In genomic region chr13:48750588-48751383, GRCh38 we compare ENCODE assay signal across 10 cellular contexts.
DNase-seq lines count a peak whose midpoint lies in the region; ATAC-seq, FAIRE-seq and TF ChIP-seq lines count a peak whose summit lies in the region.
"Had no signal": no experiment of that assay in that cellular context is flagged by ENCODE, and none has a peak within 500 bp of the region (broad histone marks: within the 10 kb centered on the region; RNA-seq: fewer than 3 reads in every experiment).

No MANE protein-coding gene starts in this region.

- H3K27ac ChIP-seq in A549 (peak overlapping the region; percentile 47 to 76; a peak in 4 of 6 replicates), adrenal gland (peak overlapping the region; percentile 35 to 84 (median 82))

- no peak overlapping the region for H3K4me3 ChIP-seq in A549
- no peak overlapping the region for H3K4me3 ChIP-seq in adrenal gland

- H3K27me3 ChIP-seq in adrenal gland, result no peaks in the 10 kb centered on the region

- no peaks in the 10 kb centered on the region for H3K36me3 ChIP-seq in adrenal gland (replicated peaks in 1 of 2)

- TF ChIP-seq RAD21 in A549 (conservative IDR thresholded peaks at IDR 0.05 in 1 of 2, IDR thresholded peaks at IDR 0.05 in 1 of 2), result no peak

- CTCF ChIA-PET in A549 (lab: Yijun Ruan, JAX), result interaction anchor here (0.8 to 2.7 kb wide), 8 partner anchors 9 to 155 kb away, joined by 3 to 20 read pairs (median 4); no protein-coding TSS in a partner anchor

- TF ChIP-seq POLR2A in A549 (IDR thresholded peaks at IDR 0.05; ENCODE audit: low read length), result no peak
- TF ChIP-seq POLR2A in adrenal gland (IDR thresholded peaks at IDR 0.05), result no peak

- TF ChIP-seq CTCF in A549 (IDR thresholded peaks at IDR 0.05) (no peak), adrenal gland (IDR thresholded peaks at IDR 0.05) (peak in 4 of 6 experiments; percentile 19 to 54 (median 40))

- no peak for DNase-seq in A549 (ENCODE audit: low read depth in 1 of 2, low spot score in 1 of 2)
- peak; percentile 62 to 88 (median 80) for DNase-seq in adrenal gland
- peak; percentile 70 for DNase-seq in Right ventricle myocardium superior
- peak; percentile 9 for DNase-seq in pons (ENCODE audit: low spot score)
- DNase-seq in cerebellum (ENCODE audit: low spot score), result no peak
- no peak for DNase-seq in OCI-M2 (lab: John Stamatoyannopoulos, UW; ENCODE audit: unreplicated experiment)
- DNase-seq: naive thymus-derived CD8-positive, alpha-beta T cell had no signal

- intact Hi-C loops in adrenal gland (cut with DNase I) (no loop called here), Right ventricle myocardium superior (cut with DNase I) (no loop called here)

- ATAC-seq in A549 (no peak), Right ventricle myocardium superior (ENCODE audit: poor library complexity) (peak; percentile 89), GM19395 (IDR thresholded peaks at IDR 0.05; ENCODE audit: unreplicated experiment) (no peak), GM21529 (IDR thresholded peaks at IDR 0.05; ENCODE audit: unreplicated experiment) (no peak)
- ATAC-seq: naive thymus-derived CD8-positive, alpha-beta T cell had no signal

- H3K9me3 ChIP-seq in A549 (no peaks in the 10 kb centered on the region), adrenal gland (replicated peaks in 1 of 3) (no peaks in the 10 kb centered on the region)

- POLR2A ChIA-PET in A549 (lab: Yijun Ruan, JAX), result interaction anchor here (0.5 kb wide), 2 partner anchors 31 to 158 kb away, joined by 3 to 5 read pairs; no protein-coding TSS in a partner anchor

- H3K4me1 ChIP-seq in A549, result peaks cover 19% of the 10 kb centered on the region
- H3K4me1 ChIP-seq in adrenal gland (replicated peaks in 1 of 2), result peaks cover 27% of the 10 kb centered on the region in 2 donors

- TF ChIP-seq EP300 in A549 (IDR thresholded peaks at IDR 0.05), result no peak

- peak overlapping the region; percentile 81; the same call in 2 of the 3 replicates for H3K4me2 ChIP-seq in A549

- WGBS in A549 (ENCODE audit: missing lambda C conversion rate), result 87% methylated on average over 9 of the region's 9 CpGs
- 41 to 52% (median 49%) methylated on average over 9 of the region's 9 CpGs for WGBS in adrenal gland, 4 donors

- no peak for FAIRE-seq in A549 (lab: Jason Lieb, UNC)
- FAIRE-seq: G401.6 had no signal

TF ChIP-seq in A549, 52 proteins besides CTCF, POLR2A, EP300 and RAD21:
- TF ChIP-seq BHLHE40 (IDR thresholded peaks at IDR 0.05; ENCODE audit: low read depth, low read length), result no peak
- no peak for TF ChIP-seq KDM5A (IDR thresholded peaks at IDR 0.05)
- TF ChIP-seq KDM1A (IDR thresholded peaks at IDR 0.05; ENCODE audit: low read depth), result no peak
- TF ChIP-seq FOSB (CRISPR knock-in tag; IDR thresholded peaks at IDR 0.05), result no peak
- no peak for TF ChIP-seq ZNF302 (CRISPR knock-in tag; IDR thresholded peaks at IDR 0.05)
- no peak for TF ChIP-seq NR3C1 (IDR thresholded peaks at IDR 0.05)
- TF ChIP-seq HOXB13 (CRISPR knock-in tag; IDR thresholded peaks at IDR 0.05; ENCODE audit: low read depth), result no peak
- no peak for TF ChIP-seq HOXB5 (CRISPR knock-in tag; IDR thresholded peaks at IDR 0.05)
- no peak for TF ChIP-seq SREBF2 (IDR thresholded peaks at IDR 0.05)
- no peak for TF ChIP-seq MAX (IDR thresholded peaks at IDR 0.05)
- no peak for TF ChIP-seq HMGXB4 (CRISPR knock-in tag; IDR thresholded peaks at IDR 0.05; ENCODE audit: borderline replicate concordance)
- TF ChIP-seq USF2 (IDR thresholded peaks at IDR 0.05), result no peak
- TF ChIP-seq FOXS1 (CRISPR knock-in tag; IDR thresholded peaks at IDR 0.05), result no peak
- no peak for TF ChIP-seq CHD4 (IDR thresholded peaks at IDR 0.05; ENCODE audit: borderline replicate concordance)

Comparison
In these comparisons a context has a peak if more than half of its experiments do, and no peak if none do; other contexts are left out.
1. DNase-seq: peak in adrenal gland (7 of 7), Right ventricle myocardium superior (single experiment) and pons (single experiment); none in A549 (0 of 2), cerebellum (single experiment) and OCI-M2 (single experiment).